Comparison of ENCODE assay signal across 13 cellular contexts in genomic region chr2:202429164-202429980, GRCh38. TPM values are rescaled to one million over a fixed set of nuclear protein-coding genes. Genes with fewer than 3 reads are reported as not detected.
DNase-seq lines count a peak whose midpoint lies in the region; ATAC-seq and TF ChIP-seq lines count a peak whose summit lies in the region.
"Had no signal": no experiment of that assay in that cellular context is flagged by ENCODE, and none has a peak within 500 bp of the region (broad histone marks: within the 10 kb centered on the region; RNA-seq: fewer than 3 reads in every experiment).

No MANE protein-coding gene starts in this region.

- H3K4me3 Mint-ChIP-seq in T-helper 2 cell treated with Interferon-gamma antibody and Interleukin-4, amounts not matched to agents 5 μg/mL and 100 μg/mL, for 36 hours, result no peak overlapping the region
- H3K4me3 Mint-ChIP-seq: activated CD8-positive, alpha-beta T cell treated with anti-CD3 and anti-CD28 coated beads for 36 hours; activated naive CD8-positive, alpha-beta T cell; CD4-positive, CD25-positive, alpha-beta regulatory T cell; type B pancreatic cell had no signal

- ATAC-seq in GM19467 (IDR thresholded peaks at IDR 0.05; ENCODE audit: unreplicated experiment) (no peak), HG03108 (IDR thresholded peaks at IDR 0.05; ENCODE audit: unreplicated experiment) (no peak)
- ATAC-seq: activated CD8-positive, alpha-beta T cell treated with anti-CD3 and anti-CD28 coated beads for 36 hours had no signal

- H3K27ac ChIP-seq in right atrium auricular region, result peak overlapping the region; percentile 25 to 31
- peak overlapping the region; percentile 48 to 81 (median 76) for H3K27ac ChIP-seq in sigmoid colon
- H3K27ac ChIP-seq in RWPE1, result no peak overlapping the region

- CTCF ChIA-PET in RWPE1 (lab: Yijun Ruan, JAX), result no interaction called here

- H3K27me3 ChIP-seq in right atrium auricular region (no peaks in the 10 kb centered on the region), sigmoid colon (no peaks in the 10 kb centered on the region)

- TF ChIP-seq POLR2A in sigmoid colon (IDR thresholded peaks at IDR 0.05), result no peak

- TF ChIP-seq EP300 in sigmoid colon (IDR thresholded peaks at IDR 0.05), result peak in 3 of 4 donors; percentile 72 to 81 (median 80)

- no peaks in the 10 kb centered on the region for H3K4me1 Mint-ChIP-seq in T-helper 2 cell treated with Interferon-gamma antibody and Interleukin-4, amounts not matched to agents 5 μg/mL and 100 μg/mL, for 36 hours (ENCODE audit: low read depth)

- no peaks in the 10 kb centered on the region for H3K36me3 ChIP-seq in right atrium auricular region
- H3K36me3 ChIP-seq in sigmoid colon, result no peaks in the 10 kb centered on the region

- DNase-seq in GM03348 (ENCODE audit: low spot score) (peak; percentile 50), astrocyte of the spinal cord (ENCODE audit: low read depth, low spot score) (peak; percentile 45), right atrium auricular region (ENCODE audit: low spot score) (no peak), sigmoid colon (no peak), RWPE1 (ENCODE audit: low spot score) (no peak)
- no peak for DNase-seq in T-helper 2 cell treated with Interferon-gamma antibody and Interleukin-4, amounts not matched to agents 5 μg/mL and 100 μg/mL, for 36 hours (ENCODE audit: low spot score)
- DNase-seq: activated CD8-positive, alpha-beta T cell treated with anti-CD3 and anti-CD28 coated beads for 36 hours; CD4-positive, CD25-positive, alpha-beta regulatory T cell; nucleus accumbens had no signal

- POLR2A ChIA-PET in RWPE1 (lab: Yijun Ruan, JAX; ENCODE audit: low non-redundant PET), result no interaction called here

- H3K36me3 Mint-ChIP-seq in T-helper 2 cell treated with Interferon-gamma antibody and Interleukin-4, amounts not matched to agents 5 μg/mL and 100 μg/mL, for 36 hours (ENCODE audit: low read depth), result peaks cover 2% of the 10 kb centered on the region

- H3K4me3 ChIP-seq in astrocyte of the spinal cord (ENCODE audit: low read depth, low read length) (no peak overlapping the region), right atrium auricular region (no peak overlapping the region), sigmoid colon (no peak overlapping the region)

- no peak for TF ChIP-seq CTCF in astrocyte of the spinal cord (IDR thresholded peaks at IDR 0.05; ENCODE audit: low read depth, low read length)
- no peak for TF ChIP-seq CTCF in right atrium auricular region (IDR thresholded peaks at IDR 0.05)
- TF ChIP-seq CTCF in sigmoid colon (IDR thresholded peaks at IDR 0.05), result no peak
- TF ChIP-seq CTCF in RWPE1 (conservative IDR thresholded peaks at IDR 0.05; ENCODE audit: low read depth), result no peak

- WGBS in sigmoid colon, 2 donors, result 78 to 89% methylated on average over 6 of the region's 6 CpGs

- H3K9me3 ChIP-seq in right atrium auricular region (no peaks in the 10 kb centered on the region), sigmoid colon (no peaks in the 10 kb centered on the region)

- H3K4me1 ChIP-seq in right atrium auricular region (peaks cover 0 to 36% of the 10 kb centered on the region in 2 donors), sigmoid colon (peaks cover 0 to 59% (median 40%) of the 10 kb centered on the region in 4 donors)

- in situ Hi-C loops in astrocyte of the spinal cord (cut with HindIII; ENCODE audit: low sequenced_read_pairs), result no loop called here

- H3K27me3 Mint-ChIP-seq in T-helper 2 cell treated with Interferon-gamma antibody and Interleukin-4, amounts not matched to agents 5 μg/mL and 100 μg/mL, for 36 hours (ENCODE audit: low read depth), result no peaks in the 10 kb centered on the region
- H3K27me3 Mint-ChIP-seq: activated CD8-positive, alpha-beta T cell treated with anti-CD3 and anti-CD28 coated beads for 36 hours; activated naive CD8-positive, alpha-beta T cell; CD4-positive, CD25-positive, alpha-beta regulatory T cell; type B pancreatic cell had no signal

- H3K27ac Mint-ChIP-seq in T-helper 2 cell treated with Interferon-gamma antibody and Interleukin-4, amounts not matched to agents 5 μg/mL and 100 μg/mL, for 36 hours, result no peak overlapping the region
- H3K27ac Mint-ChIP-seq: activated CD8-positive, alpha-beta T cell treated with anti-CD3 and anti-CD28 coated beads for 36 hours; activated naive CD8-positive, alpha-beta T cell; CD4-positive, CD25-positive, alpha-beta regulatory T cell; type B pancreatic cell had no signal

- H3K9me3 Mint-ChIP-seq in T-helper 2 cell treated with Interferon-gamma antibody and Interleukin-4, amounts not matched to agents 5 μg/mL and 100 μg/mL, for 36 hours, result peaks cover 15% of the 10 kb centered on the region
- H3K9me3 Mint-ChIP-seq: type B pancreatic cell had no signal

- intact Hi-C loops in sigmoid colon (cut with DNase I), result no loop called here

RNA-seq across cellular contexts. Expression of gene BMPR2, which starts 53.2 kb away (rescaled TPM):
- 10 to 100 TPM; 55.0 to 68.5 TPM for total RNA-seq in right atrium auricular region
- total RNA-seq in sigmoid colon, result 10 to 100 TPM; 49.9 to 74.9 (median 63.3) TPM
- polyA plus RNA-seq in sigmoid colon, result 1 to 10 TPM; 2.5 to 9.1 (median 4.2) TPM

Comparison
In these comparisons a context has a peak if more than half of its experiments do, and no peak if none do; other contexts are left out.
1. DNase-seq: peak in GM03348 (single experiment) and astrocyte of the spinal cord (single experiment); none in right atrium auricular region (single experiment), sigmoid colon (single experiment), RWPE1 (single experiment) and T-helper 2 cell treated with Interferon-gamma antibody and Interleukin-4, amounts not matched to agents 5 μg/mL and 100 μg/mL, for 36 hours (single experiment).